ENCODE assay signal across 14 cellular contexts in the genomic region with DNA sequence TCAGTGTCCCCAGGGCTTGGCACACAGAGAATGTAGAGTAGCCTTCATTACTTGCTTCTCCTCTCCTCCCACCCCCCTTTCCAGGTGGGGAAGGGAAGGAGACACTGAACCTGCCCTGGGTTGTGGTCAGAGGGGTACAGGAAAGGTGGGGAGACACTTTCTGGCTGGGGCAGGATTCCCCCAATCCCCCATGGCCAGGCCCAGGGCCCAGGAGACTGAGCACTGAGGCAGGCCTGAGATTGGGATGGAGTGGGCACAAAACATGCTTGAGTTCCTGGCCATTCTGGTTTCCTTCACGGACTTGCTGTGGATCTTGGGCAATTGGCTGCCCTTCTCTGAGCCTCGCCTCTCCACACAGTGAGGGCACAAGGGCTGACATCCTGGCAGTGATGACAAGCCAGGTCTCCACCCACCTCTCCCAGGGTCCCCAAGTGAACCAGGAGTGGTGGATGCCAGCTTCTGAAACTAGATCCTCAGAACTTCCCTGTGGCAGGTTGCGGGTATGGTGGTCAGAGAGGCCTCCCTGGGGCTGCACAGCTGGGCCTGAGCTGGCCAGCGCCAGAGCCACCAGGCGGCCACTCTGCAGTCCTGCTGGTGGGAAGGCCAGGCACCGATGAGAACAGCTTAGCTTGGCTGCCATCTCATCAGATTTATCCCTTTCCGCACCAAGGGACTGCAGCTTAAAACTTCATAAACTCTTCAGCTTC. TPM values are rescaled to one million over a fixed set of nuclear protein-coding genes. Genes with fewer than 3 reads are reported as not detected.
DNase-seq lines count a peak whose midpoint lies in the region; ATAC-seq and TF ChIP-seq lines count a peak whose summit lies in the region.
"Had no signal": no experiment of that assay in that cellular context is flagged by ENCODE, and none has a peak within 500 bp of the region (broad histone marks: within the 10 kb centered on the region; RNA-seq: fewer than 3 reads in every experiment).

No MANE protein-coding gene starts in this region.

- no peak for DNase-seq in stimulated activated naive CD8-positive, alpha-beta T cell treated with anti-CD3 and anti-CD28 coated beads, Interleukin-15, Interleukin-2, amounts not matched to agents 100 U/mL and 50 U/mL, for 24 hours
- no peak for DNase-seq in activated CD8-positive, alpha-beta T cell treated with anti-CD3 and anti-CD28 coated beads for 36 hours
- DNase-seq in mesendoderm (no peak), type B pancreatic cell (ENCODE audit: extremely low spot score, unreplicated experiment) (no peak), omental fat pad (ENCODE audit: low spot score) (no peak), SKM-1 treated with dmso at 0.1 percent for 144 hours (lab: John Stamatoyannopoulos, UW; ENCODE audit: unreplicated experiment) (no peak), MM.1S (no peak)
- DNase-seq: activated CD4-positive, CD25-positive, alpha-beta regulatory T cell treated with anti-CD3 and anti-CD28 coated beads, Interleukin-2, amount 50 U/mL, for 72 hours; adrenal gland; effector CD8-positive, alpha-beta T cell; NCI-H345 had no signal

- no peaks in the 10 kb centered on the region for H3K9me3 Mint-ChIP-seq in stimulated activated naive CD8-positive, alpha-beta T cell treated with anti-CD3 and anti-CD28 coated beads, Interleukin-15, Interleukin-2, amounts not matched to agents 100 ng/mL and 50 ng/mL, for 24 hours
- no peaks in the 10 kb centered on the region for H3K9me3 Mint-ChIP-seq in activated CD8-positive, alpha-beta T cell treated with anti-CD3 and anti-CD28 coated beads for 36 hours
- no peaks in the 10 kb centered on the region for H3K9me3 Mint-ChIP-seq in type B pancreatic cell

- no peak overlapping the region for H2BK15ac ChIP-seq in mesendoderm (replicated peaks; ENCODE audit: low read depth)

- H3K4me3 Mint-ChIP-seq in stimulated activated naive CD8-positive, alpha-beta T cell treated with anti-CD3 and anti-CD28 coated beads, Interleukin-15, Interleukin-2, amounts not matched to agents 100 ng/mL and 50 ng/mL, for 24 hours = peak overlapping the region; percentile 93
- H3K4me3 Mint-ChIP-seq in activated CD8-positive, alpha-beta T cell treated with anti-CD3 and anti-CD28 coated beads for 36 hours = peak overlapping the region; percentile 80
- peak overlapping the region; percentile 96 for H3K4me3 Mint-ChIP-seq in type B pancreatic cell

- H3K79me1 ChIP-seq in mesendoderm (ENCODE audit: low read length) = no peaks in the 10 kb centered on the region

- intact Hi-C loops in activated CD8-positive, alpha-beta T cell treated with anti-CD3 and anti-CD28 coated beads for 36 hours (cut with micrococcal nuclease) = no loop called here

- peaks cover 3% of the 10 kb centered on the region for H3K27me3 Mint-ChIP-seq in stimulated activated naive CD8-positive, alpha-beta T cell treated with anti-CD3 and anti-CD28 coated beads, Interleukin-15, Interleukin-2, amounts not matched to agents 100 ng/mL and 50 ng/mL, for 24 hours
- no peaks in the 10 kb centered on the region for H3K27me3 Mint-ChIP-seq in activated CD8-positive, alpha-beta T cell treated with anti-CD3 and anti-CD28 coated beads for 36 hours
- H3K27me3 Mint-ChIP-seq in type B pancreatic cell = no peaks in the 10 kb centered on the region

- no peaks in the 10 kb centered on the region for H3F3A ChIP-seq in MM.1S (ENCODE audit: insufficient read depth, low read length)

- no peak for ATAC-seq in stimulated activated naive CD8-positive, alpha-beta T cell treated with anti-CD3 and anti-CD28 coated beads, Interleukin-15, Interleukin-2, amounts not matched to agents 100 U/mL and 50 U/mL, for 24 hours
- ATAC-seq in activated CD8-positive, alpha-beta T cell treated with anti-CD3 and anti-CD28 coated beads for 36 hours = no peak
- ATAC-seq in omental fat pad (ENCODE audit: low FRiP score) = no peak

- H3K27me3 ChIP-seq in mesendoderm (ENCODE audit: insufficient read depth, low read length, poor library complexity) = no peaks in the 10 kb centered on the region
- H3K27me3 ChIP-seq in MM.1S (replicated peaks; ENCODE audit: insufficient read depth, low read length) = no peaks in the 10 kb centered on the region
- H3K27me3 ChIP-seq: adrenal gland had no signal

- peak overlapping the region; percentile 47 for H3K56ac ChIP-seq in mesendoderm (ENCODE audit: low read length)

- H3K4me2 ChIP-seq in mesendoderm (ENCODE audit: low read length) (no peak overlapping the region), MM.1S (ENCODE audit: low read depth, low read length) (no peak overlapping the region)

- no peak overlapping the region for H3K4ac ChIP-seq in mesendoderm (ENCODE audit: low read depth, low read length)

- TF ChIP-seq CTCF in activated CD8-positive, alpha-beta T cell treated with anti-CD3 and anti-CD28 coated beads for 36 hours (IDR thresholded peaks at IDR 0.05) = no peak
- no peak for TF ChIP-seq CTCF in type B pancreatic cell (conservative IDR thresholded peaks at IDR 0.05)
- no peak for TF ChIP-seq CTCF in omental fat pad (IDR thresholded peaks at IDR 0.05)
- TF ChIP-seq CTCF in MM.1S (IDR thresholded peaks at IDR 0.05; ENCODE audit: low read length) = no peak

- no peak overlapping the region for H4K8ac ChIP-seq in mesendoderm (ENCODE audit: low read depth, low read length)

- no peak overlapping the region for H3K9ac ChIP-seq in mesendoderm (ENCODE audit: low read length)
- H3K9ac ChIP-seq in MM.1S (ENCODE audit: low read length) = no peak overlapping the region

- no peaks in the 10 kb centered on the region for H3K9me2 ChIP-seq in MM.1S (replicated peaks; ENCODE audit: insufficient read depth, low read length)

- no peaks in the 10 kb centered on the region for H3K4me1 ChIP-seq in mesendoderm (ENCODE audit: control insufficient read depth, low read depth, low read length)
- no peaks in the 10 kb centered on the region for H3K4me1 ChIP-seq in MM.1S (ENCODE audit: low read length)

- CTCF ChIA-PET in activated CD8-positive, alpha-beta T cell treated with anti-CD3 and anti-CD28 coated beads for 36 hours (lab: Charles Lee) = interaction anchor here (1.0 to 2.8 kb wide), 6 partner anchors 9 to 164 kb away, joined by 3 to 8 read pairs (median 6); no protein-coding TSS in a partner anchor

- H3K23ac ChIP-seq in mesendoderm (ENCODE audit: low read length) = no peak overlapping the region

- no peak overlapping the region for H2BK120ac ChIP-seq in mesendoderm (ENCODE audit: low read depth, low read length)

- H4K20me1 ChIP-seq in MM.1S (ENCODE audit: insufficient read depth, low read length) = no peaks in the 10 kb centered on the region

- H3K36me3 ChIP-seq in mesendoderm (ENCODE audit: control insufficient read depth, insufficient read depth, low read length) (peaks cover 7% of the 10 kb centered on the region), MM.1S (replicated peaks; ENCODE audit: insufficient read depth, low read length) (no peaks in the 10 kb centered on the region)

- no peak overlapping the region for H4K5ac ChIP-seq in mesendoderm (ENCODE audit: low read length)

- H3K36me3 Mint-ChIP-seq in stimulated activated naive CD8-positive, alpha-beta T cell treated with anti-CD3 and anti-CD28 coated beads, Interleukin-15, Interleukin-2, amounts not matched to agents 100 ng/mL and 50 ng/mL, for 24 hours (ENCODE audit: low read depth) = peaks cover 24% of the 10 kb centered on the region
- H3K36me3 Mint-ChIP-seq in activated CD8-positive, alpha-beta T cell treated with anti-CD3 and anti-CD28 coated beads for 36 hours (ENCODE audit: low read depth) = peaks cover 27% of the 10 kb centered on the region
- peaks cover 6% of the 10 kb centered on the region for H3K36me3 Mint-ChIP-seq in type B pancreatic cell

- H3K79me2 ChIP-seq in mesendoderm (ENCODE audit: control insufficient read depth, insufficient read depth, low read length) = no peaks in the 10 kb centered on the region
- H3K79me2 ChIP-seq in MM.1S (ENCODE audit: low read length) = no peaks in the 10 kb centered on the region

- no peak overlapping the region for H2BK5ac ChIP-seq in mesendoderm (ENCODE audit: low read length)

- POLR2A ChIA-PET in activated CD8-positive, alpha-beta T cell treated with anti-CD3 and anti-CD28 coated beads for 36 hours (lab: Charles Lee) = interaction anchor here (0.6 to 2.1 kb wide), 10 partner anchors 7 to 124 kb away, joined by 3 to 7 read pairs (median 4); a partner anchor contains a TSS

- no peak overlapping the region for H2AFZ ChIP-seq in MM.1S (ENCODE audit: low read length)

- no peak overlapping the region for H2AK5ac ChIP-seq in mesendoderm (ENCODE audit: low read length)

- H3K4me3 ChIP-seq in mesendoderm (ENCODE audit: low read length) (no peak overlapping the region), MM.1S (ENCODE audit: low read length) (no peak overlapping the region)
- H3K4me3 ChIP-seq: adrenal gland, lung, skin epidermis had no signal

- peaks cover 24% of the 10 kb centered on the region for H3K4me1 Mint-ChIP-seq in stimulated activated naive CD8-positive, alpha-beta T cell treated with anti-CD3 and anti-CD28 coated beads, Interleukin-15, Interleukin-2, amounts not matched to agents 100 ng/mL and 50 ng/mL, for 24 hours (ENCODE audit: low read depth)
- H3K4me1 Mint-ChIP-seq in activated CD8-positive, alpha-beta T cell treated with anti-CD3 and anti-CD28 coated beads for 36 hours (ENCODE audit: low read depth) = peaks cover 20% of the 10 kb centered on the region
- peaks cover 20% of the 10 kb centered on the region for H3K4me1 Mint-ChIP-seq in type B pancreatic cell (ENCODE audit: unreplicated experiment)

- no peak overlapping the region for H3K27ac ChIP-seq in mesendoderm (ENCODE audit: low read depth, low read length)
- H3K27ac ChIP-seq in MM.1S (ENCODE audit: low read length) = no peak overlapping the region

- H3K18ac ChIP-seq in mesendoderm (ENCODE audit: low read length) = no peak overlapping the region

- H3K9me3 ChIP-seq in MM.1S (replicated peaks; ENCODE audit: insufficient read depth, low read length) = no peaks in the 10 kb centered on the region
- H3K9me3 ChIP-seq: adrenal gland had no signal

- no CpG with 5 or more reads among the region's 7 CpGs for WGBS in mesendoderm (ENCODE audit: extremely low coverage, insufficient coverage, low lambda C conversion rate)

- no peak overlapping the region for H3K27ac Mint-ChIP-seq in stimulated activated naive CD8-positive, alpha-beta T cell treated with anti-CD3 and anti-CD28 coated beads, Interleukin-15, Interleukin-2, amounts not matched to agents 100 ng/mL and 50 ng/mL, for 24 hours
- H3K27ac Mint-ChIP-seq in activated CD8-positive, alpha-beta T cell treated with anti-CD3 and anti-CD28 coated beads for 36 hours = no peak overlapping the region
- H3K27ac Mint-ChIP-seq in type B pancreatic cell = peak overlapping the region; percentile 65

RNA-seq across cellular contexts. Expression of a gene that starts 9.3 kb away (rescaled TPM):
- 1 to 10 TPM; 2.8 to 3.2 TPM for total RNA-seq in activated CD8-positive, alpha-beta T cell treated with anti-CD3 and anti-CD28 coated beads for 36 hours
- polyA plus RNA-seq in mesendoderm (2013, experiment 1 of 2) = 10.8 TPM
- polyA plus RNA-seq in mesendoderm (2013, experiment 2 of 2) = 10.3 TPM
- total RNA-seq in type B pancreatic cell (ENCODE audit: low replicate concordance) (26.9 and 35.5 TPM in 2 replicates), omental fat pad (10 to 100 TPM in 2 of 4 donors, 1 to 10 TPM in 2; 8.7 to 15.0 (median 11.5) TPM)

RNA-seq across cellular contexts. Expression of a gene that starts 15.6 kb away (rescaled TPM):
- 10 to 100 TPM; 63.2 to 68.1 TPM for total RNA-seq in activated CD8-positive, alpha-beta T cell treated with anti-CD3 and anti-CD28 coated beads for 36 hours
- polyA plus RNA-seq in mesendoderm (2013, experiment 1 of 2) = 42.9 TPM
- 41.1 TPM for polyA plus RNA-seq in mesendoderm (2013, experiment 2 of 2)
- total RNA-seq in type B pancreatic cell (ENCODE audit: low replicate concordance) (107 and 131 TPM in 2 replicates), omental fat pad (10 to 100 TPM; 53.9 to 77.7 (median 69.5) TPM)

RNA-seq across cellular contexts. Expression of a gene that starts 15.9 kb away (rescaled TPM):
- 1 to 10 TPM; 3.8 to 3.9 TPM for total RNA-seq in activated CD8-positive, alpha-beta T cell treated with anti-CD3 and anti-CD28 coated beads for 36 hours
- 3.4 TPM for polyA plus RNA-seq in mesendoderm (2013, experiment 1 of 2)
- polyA plus RNA-seq in mesendoderm (2013, experiment 2 of 2) = 2.5 TPM
- 14.2 and 15.0 TPM in 2 replicates for total RNA-seq in type B pancreatic cell (ENCODE audit: low replicate concordance)
- 1 to 10 TPM; 1.4 to 4.8 (median 2.5) TPM for total RNA-seq in omental fat pad

RNA-seq across cellular contexts. Expression of a gene that starts 29.5 kb away (rescaled TPM):
- 10 to 100 TPM; 27.8 to 30.3 TPM for total RNA-seq in activated CD8-positive, alpha-beta T cell treated with anti-CD3 and anti-CD28 coated beads for 36 hours
- polyA plus RNA-seq in mesendoderm (2013, experiment 1 of 2) = 24.5 TPM
- 24.1 TPM for polyA plus RNA-seq in mesendoderm (2013, experiment 2 of 2)
- total RNA-seq in type B pancreatic cell (ENCODE audit: low replicate concordance) (41.5 and 42.4 TPM in 2 replicates), omental fat pad (10 to 100 TPM; 25.2 to 34.0 (median 29.4) TPM)
